Comparison of ENCODE assay signal across 2 cellular contexts in the genomic region with DNA sequence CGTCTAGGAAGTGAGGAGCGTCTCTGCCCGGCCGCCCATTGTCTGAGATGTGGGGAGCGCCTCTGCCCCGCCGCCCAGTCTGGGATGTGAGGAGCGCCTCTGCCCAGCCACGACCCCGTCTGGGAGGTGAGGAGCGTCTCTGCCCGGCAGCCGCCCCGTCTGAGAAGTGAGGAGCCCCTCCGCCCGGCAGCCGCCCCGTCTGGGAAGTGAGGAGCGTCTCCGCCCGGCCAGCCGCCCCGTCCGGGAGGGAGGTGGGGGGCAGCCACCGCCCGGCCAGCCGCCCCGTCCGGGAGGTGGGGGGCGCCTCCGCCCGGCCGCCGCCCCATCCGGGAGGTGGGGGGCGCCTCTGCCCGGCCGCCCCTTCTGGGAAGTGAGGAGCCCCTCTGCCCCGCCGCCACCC. TPM values are rescaled to one million over a fixed set of nuclear protein-coding genes. Genes with fewer than 3 reads are reported as not detected.
"Had no signal": no experiment of that assay in that cellular context is flagged by ENCODE, and none has a peak within 500 bp of the region (broad histone marks: within the 10 kb centered on the region; RNA-seq: fewer than 3 reads in every experiment).

No MANE protein-coding gene starts in this region.

RNA-seq across cellular contexts. Expression of a gene that starts 13.0 kb away (rescaled TPM):
- total RNA-seq: activated CD4-positive, alpha-beta T cell treated with anti-CD3 and anti-CD28 coated beads, Interleukin-2, amount 10 ng/mL, durations not matched to agents 24 days and 14 days; activated CD8-positive, alpha-beta T cell treated with anti-CD3 and anti-CD28 coated beads for 36 hours had no signal
